ENCODE assay signal across 12 cellular contexts in the genomic region with DNA sequence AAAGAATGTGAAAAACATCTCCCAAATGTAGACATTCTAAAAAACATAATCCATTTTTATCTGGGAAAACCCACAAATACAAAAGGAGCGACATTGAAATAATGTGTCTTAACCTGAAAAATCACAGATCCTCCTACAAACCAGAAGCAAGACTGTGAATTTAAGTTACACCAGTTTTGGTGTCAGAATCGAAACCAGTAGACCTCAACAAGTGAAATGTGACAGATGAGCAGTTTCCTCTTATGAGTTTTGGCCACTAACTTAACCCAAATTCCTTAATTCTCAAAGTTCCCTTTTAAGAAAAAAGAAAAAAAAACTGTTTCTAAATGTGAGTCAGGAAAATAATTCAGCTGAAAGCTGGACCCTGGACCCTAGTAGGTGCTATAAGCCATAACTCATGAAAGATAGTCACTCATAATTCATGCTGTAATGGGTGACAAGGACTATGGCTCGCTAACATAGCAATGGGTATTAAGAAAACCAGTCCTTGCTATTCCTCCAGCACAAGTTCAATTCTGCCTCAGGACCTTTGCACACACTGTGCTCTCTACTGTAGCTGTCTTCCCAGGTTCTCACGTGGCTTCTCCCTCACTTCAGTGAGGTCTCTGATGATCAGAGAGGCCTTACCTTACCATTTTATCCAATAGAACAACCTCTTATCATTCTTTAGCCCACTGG. TPM values are rescaled to one million over a fixed set of nuclear protein-coding genes. Genes with fewer than 3 reads are reported as not detected.
A peak's percentile ranks its signal among the peaks of the same experiment; 100 is the strongest.
DNase-seq lines count a peak whose midpoint lies in the region; ATAC-seq and TF ChIP-seq lines count a peak whose summit lies in the region.
"Had no signal": no experiment of that assay in that cellular context is flagged by ENCODE, and none has a peak within 500 bp of the region (broad histone marks: within the 10 kb centered on the region; RNA-seq: fewer than 3 reads in every experiment).

No MANE protein-coding gene starts in this region.

- H3K4me1 ChIP-seq in OCI-LY3 (ENCODE audit: low read length), result peaks cover 65% of the 10 kb centered on the region

- no peak overlapping the region for H3K9ac ChIP-seq in OCI-LY3 (ENCODE audit: low read length)

- H3K4me3 ChIP-seq in OCI-LY3 (ENCODE audit: low read length), result peak overlapping the region; percentile 43
- H3K4me3 ChIP-seq in dorsolateral prefrontal cortex, result no peak overlapping the region
- H3K4me3 ChIP-seq: cardiac muscle cell had no signal

- H3K27me3 ChIP-seq in OCI-LY3 (ENCODE audit: low read depth, low read length) (peaks cover 58% of the 10 kb centered on the region), dorsolateral prefrontal cortex (no peaks in the 10 kb centered on the region)

- no peaks in the 10 kb centered on the region for H3K79me2 ChIP-seq in OCI-LY3 (ENCODE audit: low read length)

- H3K36me3 ChIP-seq in OCI-LY3 (replicated peaks; ENCODE audit: low read depth, low read length), result no peaks in the 10 kb centered on the region
- H3K36me3 ChIP-seq: cardiac muscle cell had no signal

- H3K27ac ChIP-seq in OCI-LY3 (ENCODE audit: low read length) (peak overlapping the region; percentile 30; the same call in 1 of the 2 replicates), dorsolateral prefrontal cortex (no peak overlapping the region)
- H3K27ac ChIP-seq: cardiac muscle cell had no signal

- peaks cover 21% of the 10 kb centered on the region; the same call in 1 of the 2 replicates for H4K20me1 ChIP-seq in OCI-LY3 (ENCODE audit: insufficient read depth, low read length)

- H3K4me2 ChIP-seq in OCI-LY3 (ENCODE audit: low read length), result peak overlapping the region; percentile 69

- H3K9me3 ChIP-seq in OCI-LY3 (ENCODE audit: insufficient read depth, low read length), result no peaks in the 10 kb centered on the region

- TF ChIP-seq CTCF in OCI-LY3 (IDR thresholded peaks at IDR 0.05; ENCODE audit: low read depth, low read length) (0 out of 2 replicates have a peak, but pooled peaks have one; percentile 17), dorsolateral prefrontal cortex (IDR thresholded peaks at IDR 0.05 in 54 of 56, conservative IDR thresholded peaks at IDR 0.05 in 2 of 56; ENCODE audit: low read depth in 1 of 56, partially characterized antibody in 56 of 56) (no peak)

- DNase-seq in stimulated activated naive CD4-positive, alpha-beta T cell treated with Interleukin-2 at 50 U/mL for 16 hours (lab: John Stamatoyannopoulos, UW), result no peak
- no peak for DNase-seq in dorsolateral prefrontal cortex
- no peak for DNase-seq in activated T-cell treated with anti-CD3 and anti-CD28 coated beads, Interleukin-2, amount 50 U/mL, for 1 hour
- no peak for DNase-seq in NCI-H524 treated with DMSO at 0.1 percent for 48 hours (lab: John Stamatoyannopoulos, UW)
- DNase-seq: CD4-positive, alpha-beta memory T cell; left ventricle myocardium superior; NCI-H446 treated with DMSO at 0.1 percent for 48 hours had no signal

- ATAC-seq in GM18505 (IDR thresholded peaks at IDR 0.05; ENCODE audit: unreplicated experiment) (peak; percentile 91), GM19468 (IDR thresholded peaks at IDR 0.05; ENCODE audit: extremely low read depth, unreplicated experiment) (peak; percentile 84), HG03039 (IDR thresholded peaks at IDR 0.05; ENCODE audit: unreplicated experiment) (peak; percentile 92)
- ATAC-seq: left ventricle myocardium superior had no signal

- no peak for TF ChIP-seq POLR2A in GM18505 (IDR thresholded peaks at IDR 0.05; ENCODE audit: borderline replicate concordance, extremely low read depth, insufficient read depth, insufficient read length)

- H2AFZ ChIP-seq in OCI-LY3 (ENCODE audit: low read depth, low read length), result no peak overlapping the region

- intact Hi-C loops in dorsolateral prefrontal cortex (cut with DNase I), result no loop called here

RNA-seq across cellular contexts. Expression of a gene that starts 9.0 kb away (rescaled TPM):
- total RNA-seq in dorsolateral prefrontal cortex, result 100 to 1,000 TPM in 100 of 120 experiments, 10 to 100 TPM in 20; 48.0 to 214 (median 125) TPM
- total RNA-seq: CD4-positive, alpha-beta memory T cell had no signal
